Comparison of ENCODE assay signal across 2 cellular contexts in the genomic region with DNA sequence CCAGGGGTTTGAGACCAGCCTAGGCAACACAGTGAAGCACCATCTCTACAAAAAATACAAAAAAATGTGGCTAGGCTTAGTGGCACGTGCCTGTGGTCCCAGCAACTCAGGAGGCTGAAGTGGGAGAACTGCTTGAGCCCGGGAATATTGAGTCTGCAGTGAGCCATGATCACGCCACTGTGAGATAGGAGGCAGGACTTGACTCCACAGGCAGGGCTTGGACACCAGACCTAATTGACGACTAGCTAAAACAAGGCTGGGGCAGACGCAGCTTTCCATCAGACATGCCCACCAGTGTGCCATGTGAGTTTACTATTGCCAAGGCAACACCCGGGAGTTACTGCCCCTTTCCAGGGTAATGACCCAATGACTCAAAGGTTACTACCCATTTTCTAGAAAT. TPM values are rescaled to one million over a fixed set of nuclear protein-coding genes. Genes with fewer than 3 reads are reported as not detected.
"Had no signal": no experiment of that assay in that cellular context is flagged by ENCODE, and none has a peak within 500 bp of the region (broad histone marks: within the 10 kb centered on the region; RNA-seq: fewer than 3 reads in every experiment).

No MANE protein-coding gene starts in this region.

RNA-seq across cellular contexts. Expression of a gene that starts 27.4 kb away (rescaled TPM):
- total RNA-seq: G401, GM12878 had no signal
